ENCODE assay signal across 1 cellular context in the genomic region with DNA sequence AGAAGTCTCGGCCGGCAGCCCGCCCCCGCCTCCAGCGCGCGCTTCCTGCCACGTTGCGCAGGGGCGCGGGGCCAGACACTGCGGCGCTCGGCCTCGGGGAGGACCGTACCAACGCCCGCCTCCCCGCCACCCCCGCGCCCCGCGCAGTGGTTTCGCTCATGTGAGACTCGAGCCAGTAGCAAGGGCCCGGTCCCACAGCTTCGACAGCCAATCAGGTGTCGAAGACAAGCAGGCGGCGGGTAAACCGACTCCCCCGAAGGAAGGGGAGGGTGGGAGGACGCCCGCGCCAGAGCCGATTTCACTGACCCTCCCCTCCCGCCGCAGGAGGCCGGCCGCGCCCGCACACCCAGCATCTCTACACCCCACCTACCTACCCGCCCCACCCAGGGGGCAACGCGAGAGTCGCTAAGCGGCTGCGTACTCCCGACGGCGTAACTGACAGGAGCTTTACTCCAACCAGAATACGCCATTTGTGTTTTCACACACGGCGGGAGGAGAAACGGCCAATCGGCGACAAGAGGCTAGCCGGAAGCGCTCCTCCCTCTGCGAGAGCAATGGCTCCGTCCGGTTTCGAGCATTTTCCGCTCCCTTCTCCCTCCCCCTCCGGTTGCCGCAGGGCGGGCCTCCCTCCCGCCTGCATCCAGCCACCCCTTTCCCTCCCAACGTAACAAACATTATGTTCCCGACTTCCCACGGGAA.
TF ChIP-seq lines count a peak whose summit lies in the region.

No MANE protein-coding gene starts in this region.

TF ChIP-seq in HepG2, 621 proteins besides CTCF, POLR2A, EP300 and RAD21 (continued from another document and continues in another):
- TF ChIP-seq, protein P1, sequence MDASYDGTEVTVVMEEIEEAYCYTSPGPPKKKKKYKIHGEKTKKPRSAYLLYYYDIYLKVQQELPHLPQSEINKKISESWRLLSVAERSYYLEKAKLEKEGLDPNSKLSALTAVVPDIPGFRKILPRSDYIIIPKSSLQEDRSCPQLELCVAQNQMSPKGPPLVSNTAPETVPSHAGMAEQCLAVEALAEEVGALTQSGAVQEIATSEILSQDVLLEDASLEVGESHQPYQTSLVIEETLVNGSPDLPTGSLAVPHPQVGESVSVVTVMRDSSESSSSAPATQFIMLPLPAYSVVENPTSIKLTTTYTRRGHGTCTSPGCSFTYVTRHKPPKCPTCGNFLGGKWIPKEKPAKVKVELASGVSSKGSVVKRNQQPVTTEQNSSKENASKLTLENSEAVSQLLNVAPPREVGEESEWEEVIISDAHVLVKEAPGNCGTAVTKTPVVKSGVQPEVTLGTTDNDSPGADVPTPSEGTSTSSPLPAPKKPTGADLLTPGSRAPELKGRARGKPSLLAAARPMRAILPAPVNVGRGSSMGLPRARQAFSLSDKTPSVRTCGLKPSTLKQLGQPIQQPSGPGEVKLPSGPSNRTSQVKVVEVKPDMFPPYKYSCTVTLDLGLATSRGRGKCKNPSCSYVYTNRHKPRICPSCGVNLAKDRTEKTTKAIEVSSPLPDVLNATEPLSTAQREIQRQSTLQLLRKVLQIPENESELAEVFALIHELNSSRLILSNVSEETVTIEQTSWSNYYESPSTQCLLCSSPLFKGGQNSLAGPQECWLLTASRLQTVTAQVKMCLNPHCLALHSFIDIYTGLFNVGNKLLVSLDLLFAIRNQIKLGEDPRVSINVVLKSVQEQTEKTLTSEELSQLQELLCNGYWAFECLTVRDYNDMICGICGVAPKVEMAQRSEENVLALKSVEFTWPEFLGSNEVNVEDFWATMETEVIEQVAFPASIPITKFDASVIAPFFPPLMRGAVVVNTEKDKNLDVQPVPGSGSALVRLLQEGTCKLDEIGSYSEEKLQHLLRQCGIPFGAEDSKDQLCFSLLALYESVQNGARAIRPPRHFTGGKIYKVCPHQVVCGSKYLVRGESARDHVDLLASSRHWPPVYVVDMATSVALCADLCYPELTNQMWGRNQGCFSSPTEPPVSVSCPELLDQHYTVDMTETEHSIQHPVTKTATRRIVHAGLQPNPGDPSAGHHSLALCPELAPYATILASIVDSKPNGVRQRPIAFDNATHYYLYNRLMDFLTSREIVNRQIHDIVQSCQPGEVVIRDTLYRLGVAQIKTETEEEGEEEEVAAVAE (CRISPR knock-in tag; IDR thresholded peaks at IDR 0.05; ENCODE audit: borderline replicate concordance) = peak; percentile 68; the same call in 1 of the 2 replicates
- peak; percentile 9; the same call in 1 of the 2 replicates for TF ChIP-seq FOSL2 (CRISPR knock-in tag; IDR thresholded peaks at IDR 0.05)
- TF ChIP-seq ZNF274 (CRISPR knock-in tag; IDR thresholded peaks at IDR 0.05) = no peak
- peak; percentile 17; the same call in 1 of the 2 replicates for TF ChIP-seq ZNF557 (CRISPR knock-in tag; IDR thresholded peaks at IDR 0.05)
- peak; percentile 45 for TF ChIP-seq FOXK1 (CRISPR knock-in tag; IDR thresholded peaks at IDR 0.05; ENCODE audit: borderline replicate concordance, low read depth)
- TF ChIP-seq TAF1 (CRISPR knock-in tag; IDR thresholded peaks at IDR 0.05) = peak; percentile 84
- peak; percentile 71; the same call in 1 of the 2 replicates for TF ChIP-seq IRF2 (CRISPR knock-in tag; IDR thresholded peaks at IDR 0.05)
- peak; percentile 76 for TF ChIP-seq GABPA (IDR thresholded peaks at IDR 0.05; ENCODE audit: low read depth, low read length)
- TF ChIP-seq GABPA (CRISPR knock-in tag; IDR thresholded peaks at IDR 0.05; ENCODE audit: low read depth) = peak; percentile 94
- TF ChIP-seq, protein P2, sequence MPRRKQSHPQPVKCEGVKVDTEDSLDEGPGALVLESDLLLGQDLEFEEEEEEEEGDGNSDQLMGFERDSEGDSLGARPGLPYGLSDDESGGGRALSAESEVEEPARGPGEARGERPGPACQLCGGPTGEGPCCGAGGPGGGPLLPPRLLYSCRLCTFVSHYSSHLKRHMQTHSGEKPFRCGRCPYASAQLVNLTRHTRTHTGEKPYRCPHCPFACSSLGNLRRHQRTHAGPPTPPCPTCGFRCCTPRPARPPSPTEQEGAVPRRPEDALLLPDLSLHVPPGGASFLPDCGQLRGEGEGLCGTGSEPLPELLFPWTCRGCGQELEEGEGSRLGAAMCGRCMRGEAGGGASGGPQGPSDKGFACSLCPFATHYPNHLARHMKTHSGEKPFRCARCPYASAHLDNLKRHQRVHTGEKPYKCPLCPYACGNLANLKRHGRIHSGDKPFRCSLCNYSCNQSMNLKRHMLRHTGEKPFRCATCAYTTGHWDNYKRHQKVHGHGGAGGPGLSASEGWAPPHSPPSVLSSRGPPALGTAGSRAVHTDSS (CRISPR knock-in tag; conservative IDR thresholded peaks at IDR 0.05) = no peak
- TF ChIP-seq ZNF790 (CRISPR knock-in tag; IDR thresholded peaks at IDR 0.05; ENCODE audit: borderline replicate concordance) = no peak
- peak; percentile 76; the same call in 1 of the 2 replicates for TF ChIP-seq RXRA (CRISPR knock-in tag; IDR thresholded peaks at IDR 0.05)
- peak; percentile 55; the same call in 1 of the 2 replicates for TF ChIP-seq ZNF333 (CRISPR knock-in tag; IDR thresholded peaks at IDR 0.05; ENCODE audit: borderline replicate concordance)
- TF ChIP-seq, protein P3, sequence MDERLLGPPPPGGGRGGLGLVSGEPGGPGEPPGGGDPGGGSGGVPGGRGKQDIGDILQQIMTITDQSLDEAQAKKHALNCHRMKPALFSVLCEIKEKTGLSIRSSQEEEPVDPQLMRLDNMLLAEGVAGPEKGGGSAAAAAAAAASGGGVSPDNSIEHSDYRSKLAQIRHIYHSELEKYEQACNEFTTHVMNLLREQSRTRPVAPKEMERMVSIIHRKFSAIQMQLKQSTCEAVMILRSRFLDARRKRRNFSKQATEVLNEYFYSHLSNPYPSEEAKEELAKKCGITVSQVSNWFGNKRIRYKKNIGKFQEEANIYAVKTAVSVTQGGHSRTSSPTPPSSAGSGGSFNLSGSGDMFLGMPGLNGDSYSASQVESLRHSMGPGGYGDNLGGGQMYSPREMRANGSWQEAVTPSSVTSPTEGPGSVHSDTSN (CRISPR knock-in tag; IDR thresholded peaks at IDR 0.05) = peak; percentile 92
- TF ChIP-seq, protein P4, sequence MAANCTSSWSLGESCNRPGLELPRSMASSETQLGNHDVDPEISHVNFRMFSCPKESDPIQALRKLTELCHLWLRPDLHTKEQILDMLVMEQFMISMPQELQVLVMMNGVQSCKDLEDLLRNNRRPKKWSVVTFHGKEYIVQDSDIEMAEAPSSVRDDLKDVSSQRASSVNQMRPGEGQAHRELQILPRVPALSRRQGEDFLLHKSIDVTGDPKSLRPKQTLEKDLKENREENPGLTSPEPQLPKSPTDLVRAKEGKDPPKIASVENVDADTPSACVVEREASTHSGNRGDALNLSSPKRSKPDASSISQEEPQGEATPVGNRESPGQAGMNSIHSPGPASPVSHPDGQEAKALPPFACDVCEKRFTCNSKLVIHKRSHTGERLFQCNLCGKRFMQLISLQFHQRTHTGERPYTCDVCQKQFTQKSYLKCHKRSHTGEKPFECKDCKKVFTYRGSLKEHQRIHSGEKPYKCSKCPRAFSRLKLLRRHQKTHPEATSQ (CRISPR knock-in tag; IDR thresholded peaks at IDR 0.05; ENCODE audit: borderline replicate concordance) = peak; percentile 82; the same call in 1 of the 2 replicates
- TF ChIP-seq SP140L (CRISPR knock-in tag; IDR thresholded peaks at IDR 0.05; ENCODE audit: borderline replicate concordance) = peak; percentile 27; the same call in 1 of the 2 replicates
- peak; percentile 59 for TF ChIP-seq SKI (IDR thresholded peaks at IDR 0.05; ENCODE audit: partially characterized antibody)
- peak; percentile 90; the same call in 1 of the 2 replicates for TF ChIP-seq ZC3H4 (CRISPR knock-in tag; IDR thresholded peaks at IDR 0.05; ENCODE audit: borderline replicate concordance)
- TF ChIP-seq, protein P5, sequence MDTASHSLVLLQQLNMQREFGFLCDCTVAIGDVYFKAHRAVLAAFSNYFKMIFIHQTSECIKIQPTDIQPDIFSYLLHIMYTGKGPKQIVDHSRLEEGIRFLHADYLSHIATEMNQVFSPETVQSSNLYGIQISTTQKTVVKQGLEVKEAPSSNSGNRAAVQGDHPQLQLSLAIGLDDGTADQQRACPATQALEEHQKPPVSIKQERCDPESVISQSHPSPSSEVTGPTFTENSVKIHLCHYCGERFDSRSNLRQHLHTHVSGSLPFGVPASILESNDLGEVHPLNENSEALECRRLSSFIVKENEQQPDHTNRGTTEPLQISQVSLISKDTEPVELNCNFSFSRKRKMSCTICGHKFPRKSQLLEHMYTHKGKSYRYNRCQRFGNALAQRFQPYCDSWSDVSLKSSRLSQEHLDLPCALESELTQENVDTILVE (CRISPR knock-in tag; IDR thresholded peaks at IDR 0.05) = peak; percentile 89
- no peak; the same call in 1 of the 2 replicates for TF ChIP-seq ZBTB20 (CRISPR knock-in tag; IDR thresholded peaks at IDR 0.05; ENCODE audit: borderline replicate concordance, low read depth)
- TF ChIP-seq NFE2L2 (IDR thresholded peaks at IDR 0.05; ENCODE audit: low read length) = no peak
- TF ChIP-seq DMAP1 (CRISPR knock-in tag; IDR thresholded peaks at IDR 0.05) = peak; percentile 77
- peak; percentile 17 for TF ChIP-seq HOXA3 (CRISPR knock-in tag; IDR thresholded peaks at IDR 0.05)
- peak; percentile 27; the same call in 1 of the 2 replicates for TF ChIP-seq MXD4 (CRISPR knock-in tag; IDR thresholded peaks at IDR 0.05)
- 0 out of 2 replicates have a peak, but pooled peaks have one; percentile 49 for TF ChIP-seq ZZZ3 (CRISPR knock-in tag; IDR thresholded peaks at IDR 0.05; ENCODE audit: borderline replicate concordance)
- peak; percentile 60; the same call in 1 of the 2 replicates for TF ChIP-seq SNAPC2 (CRISPR knock-in tag; IDR thresholded peaks at IDR 0.05)
- peak; percentile 27; the same call in 1 of the 2 replicates for TF ChIP-seq RXRB (CRISPR knock-in tag; IDR thresholded peaks at IDR 0.05; ENCODE audit: borderline replicate concordance)
- TF ChIP-seq, protein P6, sequence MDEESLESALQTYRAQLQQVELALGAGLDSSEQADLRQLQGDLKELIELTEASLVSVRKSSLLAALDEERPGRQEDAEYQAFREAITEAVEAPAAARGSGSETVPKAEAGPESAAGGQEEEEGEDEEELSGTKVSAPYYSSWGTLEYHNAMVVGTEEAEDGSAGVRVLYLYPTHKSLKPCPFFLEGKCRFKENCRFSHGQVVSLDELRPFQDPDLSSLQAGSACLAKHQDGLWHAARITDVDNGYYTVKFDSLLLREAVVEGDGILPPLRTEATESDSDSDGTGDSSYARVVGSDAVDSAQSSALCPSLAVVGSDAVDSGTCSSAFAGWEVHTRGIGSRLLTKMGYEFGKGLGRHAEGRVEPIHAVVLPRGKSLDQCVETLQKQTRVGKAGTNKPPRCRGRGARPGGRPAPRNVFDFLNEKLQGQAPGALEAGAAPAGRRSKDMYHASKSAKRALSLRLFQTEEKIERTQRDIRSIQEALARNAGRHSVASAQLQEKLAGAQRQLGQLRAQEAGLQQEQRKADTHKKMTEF (CRISPR knock-in tag; IDR thresholded peaks at IDR 0.05) = peak; percentile 89
- TF ChIP-seq, protein P7, sequence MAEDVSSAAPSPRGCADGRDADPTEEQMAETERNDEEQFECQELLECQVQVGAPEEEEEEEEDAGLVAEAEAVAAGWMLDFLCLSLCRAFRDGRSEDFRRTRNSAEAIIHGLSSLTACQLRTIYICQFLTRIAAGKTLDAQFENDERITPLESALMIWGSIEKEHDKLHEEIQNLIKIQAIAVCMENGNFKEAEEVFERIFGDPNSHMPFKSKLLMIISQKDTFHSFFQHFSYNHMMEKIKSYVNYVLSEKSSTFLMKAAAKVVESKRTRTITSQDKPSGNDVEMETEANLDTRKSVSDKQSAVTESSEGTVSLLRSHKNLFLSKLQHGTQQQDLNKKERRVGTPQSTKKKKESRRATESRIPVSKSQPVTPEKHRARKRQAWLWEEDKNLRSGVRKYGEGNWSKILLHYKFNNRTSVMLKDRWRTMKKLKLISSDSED (CRISPR knock-in tag; IDR thresholded peaks at IDR 0.05) = no peak
- no peak for TF ChIP-seq GLI4 (CRISPR knock-in tag; IDR thresholded peaks at IDR 0.05; ENCODE audit: borderline replicate concordance)
- no peak for TF ChIP-seq ZNF331 (CRISPR knock-in tag; IDR thresholded peaks at IDR 0.05)
- TF ChIP-seq ZNF143 (CRISPR knock-in tag; IDR thresholded peaks at IDR 0.05) = peak; percentile 83
- TF ChIP-seq PAWR (CRISPR knock-in tag; IDR thresholded peaks at IDR 0.05; ENCODE audit: borderline replicate concordance) = no peak
- TF ChIP-seq, protein P8, sequence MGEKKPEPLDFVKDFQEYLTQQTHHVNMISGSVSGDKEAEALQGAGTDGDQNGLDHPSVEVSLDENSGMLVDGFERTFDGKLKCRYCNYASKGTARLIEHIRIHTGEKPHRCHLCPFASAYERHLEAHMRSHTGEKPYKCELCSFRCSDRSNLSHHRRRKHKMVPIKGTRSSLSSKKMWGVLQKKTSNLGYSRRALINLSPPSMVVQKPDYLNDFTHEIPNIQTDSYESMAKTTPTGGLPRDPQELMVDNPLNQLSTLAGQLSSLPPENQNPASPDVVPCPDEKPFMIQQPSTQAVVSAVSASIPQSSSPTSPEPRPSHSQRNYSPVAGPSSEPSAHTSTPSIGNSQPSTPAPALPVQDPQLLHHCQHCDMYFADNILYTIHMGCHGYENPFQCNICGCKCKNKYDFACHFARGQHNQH (CRISPR knock-in tag; IDR thresholded peaks at IDR 0.05) = peak; percentile 44
- TF ChIP-seq ZNF660 (CRISPR knock-in tag; IDR thresholded peaks at IDR 0.05; ENCODE audit: borderline replicate concordance, low read depth) = no peak
- peak; percentile 47 for TF ChIP-seq ATF7-NPFF (CRISPR knock-in tag; IDR thresholded peaks at IDR 0.05; ENCODE audit: low read depth)
